ENCODE assay signal across 2 cellular contexts in the genomic region with DNA sequence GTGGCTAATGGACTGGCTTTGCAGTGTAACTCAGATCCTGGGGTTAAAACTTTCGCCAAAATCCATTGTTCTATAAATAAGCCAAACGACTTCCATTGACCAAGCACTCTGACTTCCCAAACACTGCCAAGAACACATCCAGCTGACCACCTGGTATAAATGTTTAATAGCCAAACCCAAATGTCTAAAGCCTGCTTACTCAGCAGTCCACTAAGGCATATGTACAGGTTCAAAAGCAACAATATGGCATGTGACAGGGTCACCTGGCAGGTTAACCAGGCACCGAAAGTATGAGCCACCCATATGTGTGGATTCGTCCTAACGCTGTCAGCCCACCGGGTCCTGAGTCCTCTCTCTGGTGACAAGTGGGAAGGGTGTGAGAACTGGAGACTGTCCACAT.
TF ChIP-seq lines count a peak whose summit lies in the region.

No MANE protein-coding gene starts in this region.

TF ChIP-seq in A549, 52 proteins besides CTCF, POLR2A, EP300 and RAD21:
- no peak for TF ChIP-seq TFCP2L1 (CRISPR knock-in tag; IDR thresholded peaks at IDR 0.05)
- peak; percentile 76 for TF ChIP-seq MAFK (IDR thresholded peaks at IDR 0.05; ENCODE audit: partially characterized antibody)

TF ChIP-seq in IMR-90, 13 proteins besides CTCF, POLR2A, EP300 and RAD21:
- TF ChIP-seq MAZ (IDR thresholded peaks at IDR 0.05; ENCODE audit: borderline replicate concordance, low read depth, low read length) (no peak), NFE2L2 (IDR thresholded peaks at IDR 0.05; ENCODE audit: low read depth, low read length) (no peak), SMC3 (IDR thresholded peaks at IDR 0.05; ENCODE audit: low read depth, low read length) (no peak), USF2 (IDR thresholded peaks at IDR 0.05; ENCODE audit: low read depth, low read length) (no peak), FOS (IDR thresholded peaks at IDR 0.05; ENCODE audit: low read depth, low read length) (no peak)
